Comparison of ENCODE assay signal across 1 cellular context in the genomic region with DNA sequence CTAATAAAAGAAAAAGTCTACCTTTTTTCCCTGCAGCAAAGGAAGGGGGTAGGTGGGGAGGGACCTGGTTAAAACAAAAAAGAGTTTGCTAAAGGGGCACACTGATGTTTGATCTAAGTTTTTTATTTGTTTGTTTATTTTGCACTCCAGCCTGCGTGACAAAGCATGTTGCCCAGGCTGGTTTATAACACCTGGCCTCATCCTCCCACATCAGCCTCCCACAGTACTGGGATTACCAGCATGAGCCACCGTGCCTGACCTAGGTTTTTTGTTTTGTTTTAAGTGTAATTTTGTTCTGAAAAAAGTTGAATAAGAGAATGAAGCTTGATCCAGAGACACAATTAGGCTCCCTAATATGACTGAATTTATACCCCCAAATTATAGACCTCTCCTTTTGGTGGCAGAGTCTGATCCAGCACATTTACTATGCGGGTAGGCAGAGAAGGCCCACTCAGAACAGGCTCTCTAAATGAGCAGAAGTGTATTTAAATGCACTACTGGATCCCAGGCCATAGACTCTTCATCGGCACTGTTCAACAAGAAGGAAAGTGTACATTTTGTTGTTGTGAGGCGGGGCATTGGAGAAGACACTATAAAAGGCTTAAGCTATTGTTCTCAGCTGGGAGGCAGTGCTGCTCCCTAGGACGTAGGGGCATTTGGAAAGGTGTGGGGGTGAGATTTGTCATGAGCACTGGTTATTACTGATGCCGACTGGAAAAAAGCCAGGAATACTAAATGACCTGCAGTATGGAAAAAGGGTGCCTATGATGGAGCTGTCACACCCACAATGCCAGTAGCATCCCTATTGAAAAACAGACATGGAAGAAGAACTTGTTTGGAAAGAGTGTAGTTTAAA.
TF ChIP-seq lines count a peak whose summit lies in the region.

No MANE protein-coding gene starts in this region.

TF ChIP-seq in GM23338, 12 proteins besides CTCF, POLR2A, EP300 and RAD21 (continued from another document):
- no peak for TF ChIP-seq CREB1 (CRISPR knock-in tag; IDR thresholded peaks at IDR 0.05; ENCODE audit: low read depth)
- TF ChIP-seq, protein P1, sequence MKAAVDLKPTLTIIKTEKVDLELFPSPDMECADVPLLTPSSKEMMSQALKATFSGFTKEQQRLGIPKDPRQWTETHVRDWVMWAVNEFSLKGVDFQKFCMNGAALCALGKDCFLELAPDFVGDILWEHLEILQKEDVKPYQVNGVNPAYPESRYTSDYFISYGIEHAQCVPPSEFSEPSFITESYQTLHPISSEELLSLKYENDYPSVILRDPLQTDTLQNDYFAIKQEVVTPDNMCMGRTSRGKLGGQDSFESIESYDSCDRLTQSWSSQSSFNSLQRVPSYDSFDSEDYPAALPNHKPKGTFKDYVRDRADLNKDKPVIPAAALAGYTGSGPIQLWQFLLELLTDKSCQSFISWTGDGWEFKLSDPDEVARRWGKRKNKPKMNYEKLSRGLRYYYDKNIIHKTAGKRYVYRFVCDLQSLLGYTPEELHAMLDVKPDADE (IDR thresholded peaks at IDR 0.05), result no peak
- TF ChIP-seq ZNF114 (CRISPR knock-in tag; IDR thresholded peaks at IDR 0.05), result no peak
- no peak for TF ChIP-seq JUNB (IDR thresholded peaks at IDR 0.05; ENCODE audit: unreplicated experiment)
